8 cellular contexts compared by ENCODE assay signal in the genomic region with DNA sequence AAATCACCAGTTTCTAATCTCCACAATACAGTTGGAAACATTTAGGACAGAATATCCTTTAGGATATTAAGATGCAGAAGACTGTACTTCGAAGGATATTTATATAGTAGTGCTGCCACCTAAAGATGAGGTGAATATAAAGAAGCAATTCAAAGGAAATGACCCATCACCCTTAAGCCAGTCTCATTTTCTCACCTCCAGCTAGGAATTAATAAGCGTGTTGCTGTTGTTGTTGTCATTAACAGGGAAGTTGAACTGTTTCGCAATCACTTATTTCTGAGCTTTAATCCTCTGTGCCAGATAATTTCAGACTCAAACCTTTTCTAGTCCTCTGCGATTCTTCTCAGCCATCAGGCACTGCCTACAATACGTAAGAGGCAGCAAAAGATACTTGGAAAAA. TPM values are rescaled to one million over a fixed set of nuclear protein-coding genes. Genes with fewer than 3 reads are reported as not detected.
DNase-seq lines count a peak whose midpoint lies in the region; ATAC-seq and TF ChIP-seq lines count a peak whose summit lies in the region.

No MANE protein-coding gene starts in this region.

- H3K4me3 Mint-ChIP-seq in CD14-positive monocyte (peak overlapping the region; percentile 20 to 96), natural killer cell (peak overlapping the region; percentile 97)
- peak overlapping the region; percentile 100 for H3K4me3 Mint-ChIP-seq in activated naive CD8-positive, alpha-beta T cell treated with anti-CD3 and anti-CD28 coated beads, Interleukin-2, amount 10 ng/mL, durations not matched to agents 7 days and 5 days

- intact Hi-C loops in CD14-positive monocyte (cut with micrococcal nuclease) (loop anchor here in 1 of 2 donors (5.0 kb wide), 1 partner anchor 41 kb away; no protein-coding TSS in a partner anchor), natural killer cell (cut with micrococcal nuclease) (loop anchor here (5.0 kb wide), 2 partner anchors 36 to 296 kb away; a partner anchor contains a TSS)

- H3K36me3 Mint-ChIP-seq in CD14-positive monocyte (peaks cover 8 to 9% of the 10 kb centered on the region in 2 donors), natural killer cell (no peaks in the 10 kb centered on the region)
- peaks cover 2% of the 10 kb centered on the region for H3K36me3 Mint-ChIP-seq in activated naive CD8-positive, alpha-beta T cell treated with anti-CD3 and anti-CD28 coated beads, Interleukin-2, amount 10 ng/mL, durations not matched to agents 7 days and 5 days

- in situ Hi-C loops in ACHN (cut with HindIII; ENCODE audit: low pct_ligation_motif_present, low pct_unique_long_range_greater_than_20kb, low sequenced_read_pairs): no loop called here

- no peak for TF ChIP-seq CTCF in CD14-positive monocyte (IDR thresholded peaks at IDR 0.05)
- no peak for TF ChIP-seq CTCF in natural killer cell (IDR thresholded peaks at IDR 0.05)

- H3K27me3 Mint-ChIP-seq in CD14-positive monocyte (ENCODE audit: low read depth in 3 of 3) (peaks cover 44 to 58% (median 50%) of the 10 kb centered on the region in 3 donors), natural killer cell (ENCODE audit: low read depth in 2 of 2) (peaks cover 21 to 33% of the 10 kb centered on the region in 2 donors)
- peaks cover 27% of the 10 kb centered on the region for H3K27me3 Mint-ChIP-seq in activated naive CD8-positive, alpha-beta T cell treated with anti-CD3 and anti-CD28 coated beads, Interleukin-2, amount 10 ng/mL, durations not matched to agents 7 days and 5 days

- peaks cover 0 to 14% (median 2%) of the 10 kb centered on the region in 7 donors for H3K9me3 Mint-ChIP-seq in CD14-positive monocyte
- no peaks in the 10 kb centered on the region for H3K9me3 Mint-ChIP-seq in activated naive CD8-positive, alpha-beta T cell treated with anti-CD3 and anti-CD28 coated beads, Interleukin-2, amount 10 ng/mL, durations not matched to agents 7 days and 5 days
- H3K9me3 Mint-ChIP-seq in natural killer cell: no peaks in the 10 kb centered on the region

- ATAC-seq in activated naive CD8-positive, alpha-beta T cell treated with anti-CD3 and anti-CD28 coated beads, Interleukin-2, amount 10 ng/mL, durations not matched to agents 7 days and 5 days (ENCODE audit: low read depth): no peak
- ATAC-seq in natural killer cell (no peak), GM21576 (IDR thresholded peaks at IDR 0.05; ENCODE audit: unreplicated experiment) (no peak)

- H3K4me1 Mint-ChIP-seq in CD14-positive monocyte: peaks cover 34% of the 10 kb centered on the region
- peaks cover 24% of the 10 kb centered on the region for H3K4me1 Mint-ChIP-seq in activated naive CD8-positive, alpha-beta T cell treated with anti-CD3 and anti-CD28 coated beads, Interleukin-2, amount 10 ng/mL, durations not matched to agents 7 days and 5 days
- peaks cover 31% of the 10 kb centered on the region in 2 donors for H3K4me1 Mint-ChIP-seq in natural killer cell

- H3K27ac Mint-ChIP-seq in CD14-positive monocyte (peak overlapping the region in 2 of 7 donors; percentile 6 to 30), natural killer cell (peak overlapping the region; percentile 91 to 97)
- H3K27ac Mint-ChIP-seq in activated naive CD8-positive, alpha-beta T cell treated with anti-CD3 and anti-CD28 coated beads, Interleukin-2, amount 10 ng/mL, durations not matched to agents 7 days and 5 days: no peak overlapping the region

- POLR2A ChIA-PET in activated naive CD8-positive, alpha-beta T cell treated with anti-CD3 and anti-CD28 coated beads, Interleukin-2, amount 10 ng/mL, durations not matched to agents 7 days and 5 days (lab: Charles Lee): no interaction called here

- DNase-seq in CD14-positive monocyte (ENCODE audit: low spot score): no peak
- DNase-seq in HPDE6-E6E7 (ENCODE audit: extremely low spot score): peak; percentile 22
- no peak for DNase-seq in activated naive CD8-positive, alpha-beta T cell treated with anti-CD3 and anti-CD28 coated beads, Interleukin-2, amount 10 ng/mL, durations not matched to agents 7 days and 5 days
- DNase-seq in natural killer cell: no peak
- no peak for DNase-seq in ACHN
- no peak for DNase-seq in anterior cingulate cortex (lab: John Stamatoyannopoulos, UW)
- DNase-seq in UCSD-AML1 (lab: John Stamatoyannopoulos, UW; ENCODE audit: unreplicated experiment): no peak

RNA-seq across cellular contexts. Expression of a gene that starts 7.8 kb away (rescaled TPM):
- 1 to 10 TPM; 1.1 to 1.2 TPM for polyA plus RNA-seq in CD14-positive monocyte
- total RNA-seq in activated naive CD8-positive, alpha-beta T cell treated with anti-CD3 and anti-CD28 coated beads, Interleukin-2, amount 10 ng/mL, durations not matched to agents 7 days and 5 days: 10 to 100 TPM; 19.8 TPM
- total RNA-seq in natural killer cell: 10 to 100 TPM in 1 of 3 donors, 1 to 10 TPM in 2; 8.1 to 12.0 (median 9.8) TPM

RNA-seq across cellular contexts. Expression of a gene that starts 19.6 kb away (rescaled TPM):
- under 1 TPM in 1 of 2 donors, not detected in 1; 0.08 TPM for polyA plus RNA-seq in CD14-positive monocyte
- 1 to 10 TPM; 6.9 to 7.3 TPM for total RNA-seq in activated naive CD8-positive, alpha-beta T cell treated with anti-CD3 and anti-CD28 coated beads, Interleukin-2, amount 10 ng/mL, durations not matched to agents 7 days and 5 days
- 1 to 10 TPM; 2.2 to 4.0 (median 4.0) TPM for total RNA-seq in natural killer cell
